ENCODE assay signal across 1 cellular context in genomic region chr11:31834237-31834636, GRCh38.
TF ChIP-seq lines count a peak whose summit lies in the region.

No MANE protein-coding gene starts in this region.

TF ChIP-seq in GM23338, 12 proteins besides CTCF, POLR2A, EP300 and RAD21 (continued from another document):
- TF ChIP-seq ZNF462 (CRISPR knock-in tag; IDR thresholded peaks at IDR 0.05) (no peak), NANOG (IDR thresholded peaks at IDR 0.05; ENCODE audit: borderline replicate concordance) (no peak), CREB1 (CRISPR knock-in tag; IDR thresholded peaks at IDR 0.05; ENCODE audit: low read depth) (no peak), EZH2 (IDR thresholded peaks at IDR 0.05; ENCODE audit: low read depth, unreplicated experiment) (no peak), EZH2phosphoT487 (IDR thresholded peaks at IDR 0.05; ENCODE audit: unreplicated experiment) (no peak)
